Comparison of ENCODE assay signal across 1 cellular context in genomic region chr11:123206671-123207421, GRCh38.
TF ChIP-seq lines count a peak whose summit lies in the region.

No MANE protein-coding gene starts in this region.

TF ChIP-seq in H1, 55 proteins besides CTCF, POLR2A, EP300 and RAD21:
- no peak for TF ChIP-seq ATF3 (IDR thresholded peaks at IDR 0.05; ENCODE audit: insufficient read depth, low read depth, low read length)
- TF ChIP-seq TEAD4 (IDR thresholded peaks at IDR 0.05; ENCODE audit: low read depth, low read length) = peak; percentile 96
- TF ChIP-seq GTF2F1 (IDR thresholded peaks at IDR 0.05; ENCODE audit: borderline replicate concordance, low read depth, low read length) = no peak
- TF ChIP-seq ASH2L (IDR thresholded peaks at IDR 0.05; ENCODE audit: low read length) = peak; percentile 77
- 0 out of 2 replicates have a peak, but pooled peaks have one; percentile 69 for TF ChIP-seq RBBP5 (IDR thresholded peaks at IDR 0.05; ENCODE audit: borderline replicate concordance, low read depth, low read length)
- TF ChIP-seq ZNF274 (IDR thresholded peaks at IDR 0.05; ENCODE audit: borderline replicate concordance, extremely low read depth, low read length) = no peak
